8 cellular contexts compared by ENCODE assay signal in genomic region chr17:72030067-72030899, GRCh38.
DNase-seq lines count a peak whose midpoint lies in the region; ATAC-seq and TF ChIP-seq lines count a peak whose summit lies in the region.

No MANE protein-coding gene starts in this region.

- H3K27ac Mint-ChIP-seq in T-helper 1 cell treated with Interleukin-12 subunit alpha and Interleukin-12 subunit beta and Interleukin-4 antibody, amounts not matched to agents 30 μg/mL and 1 μg/mL, for 36 hours, result no peak overlapping the region
- H3K27ac Mint-ChIP-seq in mesothelial cell of epicardium, result peak overlapping the region; percentile 57

- H3K4me3 ChIP-seq in thymus (ENCODE audit: low read length), result peak overlapping the region; percentile 40

- peaks cover 8% of the 10 kb centered on the region for H3K4me1 Mint-ChIP-seq in T-helper 1 cell treated with Interleukin-12 subunit alpha and Interleukin-12 subunit beta and Interleukin-4 antibody, amounts not matched to agents 30 μg/mL and 1 μg/mL, for 36 hours (ENCODE audit: low read depth)
- H3K4me1 Mint-ChIP-seq in mesothelial cell of epicardium, result peaks cover 25% of the 10 kb centered on the region

- peak; percentile 61 for ATAC-seq in GM19468 (IDR thresholded peaks at IDR 0.05; ENCODE audit: extremely low read depth, unreplicated experiment)
- peak; percentile 56 for ATAC-seq in HG03558 (IDR thresholded peaks at IDR 0.05; ENCODE audit: extremely low read depth, unreplicated experiment)

- H3K9me3 Mint-ChIP-seq in T-helper 1 cell treated with Interleukin-12 subunit alpha and Interleukin-12 subunit beta and Interleukin-4 antibody, amounts not matched to agents 30 μg/mL and 1 μg/mL, for 36 hours, result no peaks in the 10 kb centered on the region
- no peaks in the 10 kb centered on the region for H3K9me3 Mint-ChIP-seq in mesothelial cell of epicardium

- H3K36me3 ChIP-seq in thymus (ENCODE audit: control insufficient read depth, insufficient read depth), result no peaks in the 10 kb centered on the region

- DNase-seq in G401 (ENCODE audit: low spot score), result peak; percentile 19
- peak; percentile 50 for DNase-seq in epidermal melanocyte (ENCODE audit: insufficient read length, low spot score)
- peak in 1 of 2 experiments; percentile 51 for DNase-seq in mesothelial cell of epicardium (ENCODE audit: low spot score in 2 of 2, unreplicated experiment in 2 of 2)
- DNase-seq in mesenteric fat pad (ENCODE audit: low spot score), result no peak

- H3K4me1 ChIP-seq in thymus (ENCODE audit: control insufficient read depth, insufficient read depth, low read length), result no peaks in the 10 kb centered on the region

- H3K27me3 Mint-ChIP-seq in T-helper 1 cell treated with Interleukin-12 subunit alpha and Interleukin-12 subunit beta and Interleukin-4 antibody, amounts not matched to agents 30 μg/mL and 1 μg/mL, for 36 hours (ENCODE audit: low read depth), result peaks cover 3% of the 10 kb centered on the region
- peaks cover 6% of the 10 kb centered on the region for H3K27me3 Mint-ChIP-seq in mesothelial cell of epicardium (ENCODE audit: low read depth)

- in situ Hi-C loops in G401 (cut with HindIII; ENCODE audit: low sequenced_read_pairs), result no loop called here

- no peak for TF ChIP-seq CTCF in mesothelial cell of epicardium (IDR thresholded peaks at IDR 0.05; ENCODE audit: unreplicated experiment)

- 3% methylated on average over 22 of the region's 22 CpGs for WGBS in thymus

- H3K27ac ChIP-seq in thymus (ENCODE audit: low read depth), result no peak overlapping the region

- H3K27me3 ChIP-seq in thymus (ENCODE audit: control insufficient read depth, insufficient read depth), result no peaks in the 10 kb centered on the region

- no peaks in the 10 kb centered on the region for H3K36me3 Mint-ChIP-seq in T-helper 1 cell treated with Interleukin-12 subunit alpha and Interleukin-12 subunit beta and Interleukin-4 antibody, amounts not matched to agents 30 μg/mL and 1 μg/mL, for 36 hours (ENCODE audit: low read depth)
- no peaks in the 10 kb centered on the region for H3K36me3 Mint-ChIP-seq in mesothelial cell of epicardium

- H3K4me3 Mint-ChIP-seq in T-helper 1 cell treated with Interleukin-12 subunit alpha and Interleukin-12 subunit beta and Interleukin-4 antibody, amounts not matched to agents 30 μg/mL and 1 μg/mL, for 36 hours, result peak overlapping the region; percentile 17
- H3K4me3 Mint-ChIP-seq in mesothelial cell of epicardium, result peak overlapping the region; percentile 79

- no peaks in the 10 kb centered on the region for H3K9me3 ChIP-seq in thymus (ENCODE audit: control insufficient read depth)
